ENCODE assay signal across 16 cellular contexts in genomic region chr2:100750143-100750542, GRCh38.
DNase-seq lines count a peak whose midpoint lies in the region; ATAC-seq and TF ChIP-seq lines count a peak whose summit lies in the region.
"Had no signal": no experiment of that assay in that cellular context is flagged by ENCODE, and none has a peak within 500 bp of the region (broad histone marks: within the 10 kb centered on the region; RNA-seq: fewer than 3 reads in every experiment).

No MANE protein-coding gene starts in this region.

- CTCF ChIA-PET in IMR-90 (lab: Yijun Ruan, JAX), result no interaction called here

- H3K27me3 ChIP-seq in heart left ventricle (no peaks in the 10 kb centered on the region), ACC112 (ENCODE audit: insufficient read depth, low read length) (no peaks in the 10 kb centered on the region), IMR-90 (ENCODE audit: control insufficient read depth, insufficient read depth, low read length) (no peaks in the 10 kb centered on the region), colonic mucosa (no peaks in the 10 kb centered on the region)
- H3K27me3 ChIP-seq: BLaER1 had no signal

- H3K18ac ChIP-seq in IMR-90 (ENCODE audit: low read depth, low read length), result no peak overlapping the region

- no peaks in the 10 kb centered on the region for H3K9me3 ChIP-seq in heart left ventricle
- H3K9me3 ChIP-seq in IMR-90 (ENCODE audit: control insufficient read depth, insufficient read depth, low read length), result no peaks in the 10 kb centered on the region
- no peaks in the 10 kb centered on the region for H3K9me3 ChIP-seq in colonic mucosa
- H3K9me3 ChIP-seq: BLaER1, Caco-2, HAP-1 had no signal

- dilution Hi-C loops in IMR-90 (cut with HindIII; ENCODE audit: low sequenced_read_pairs, unreplicated experiment), result no loop called here

- H2BK120ac ChIP-seq in IMR-90 (ENCODE audit: low read depth, low read length), result peak overlapping the region; percentile 80; the same call in 1 of the 2 replicates

- TF ChIP-seq RAD21 in IMR-90 (IDR thresholded peaks at IDR 0.05; ENCODE audit: low read length), result no peak

- no peak overlapping the region for H3K9ac ChIP-seq in IMR-90 (ENCODE audit: low read depth, low read length)
- H3K9ac ChIP-seq in colonic mucosa (ENCODE audit: low read depth in 2 of 2, low read length in 2 of 2), result no peak overlapping the region
- H3K9ac ChIP-seq: BLaER1 had no signal

- no peaks in the 10 kb centered on the region for H3K79me2 ChIP-seq in ACC112 (ENCODE audit: control insufficient read depth, insufficient read depth, low read length, unreplicated experiment)

- 0 out of 3 replicates have a peak overlapping the region, but pooled peaks have one; percentile 61 for H2BK15ac ChIP-seq in IMR-90 (ENCODE audit: low read depth, low read length)

- POLR2A ChIA-PET in IMR-90 (lab: Charles Lee; ENCODE audit: unreplicated experiment), result no interaction called here

- H3K9me1 ChIP-seq in IMR-90 (ENCODE audit: insufficient read depth, low read length), result peaks cover 31% of the 10 kb centered on the region

- H3K56ac ChIP-seq in IMR-90 (ENCODE audit: extremely low read depth, insufficient read depth, low read length), result no peak overlapping the region

- H3K4ac ChIP-seq in IMR-90 (ENCODE audit: low read depth, low read length), result no peak overlapping the region; the same call in 1 of the 2 replicates

- no peak overlapping the region for H2AK5ac ChIP-seq in IMR-90 (ENCODE audit: low read depth, low read length)

- H2AK9ac ChIP-seq in IMR-90 (replicated peaks; ENCODE audit: low read depth, low read length, poor library complexity), result no peak overlapping the region

- H4K20me1 ChIP-seq in IMR-90 (ENCODE audit: insufficient read depth, low read length), result no peaks in the 10 kb centered on the region
- H4K20me1 ChIP-seq: BLaER1 had no signal

- H3K4me3 ChIP-seq in heart left ventricle (no peak overlapping the region), ACC112 (ENCODE audit: low read depth, low read length) (no peak overlapping the region), IMR-90 (ENCODE audit: insufficient read depth, low read depth, low read length) (no peak overlapping the region), colonic mucosa (no peak overlapping the region)
- H3K4me3 ChIP-seq: BLaER1, HAP-1 had no signal

- H4K91ac ChIP-seq in IMR-90 (ENCODE audit: insufficient read depth, low read depth, low read length), result no peak overlapping the region

- 0 out of 4 replicates have a peak, but pooled peaks cover 0 to 4% of the 10 kb centered on the region in 2 experiments for H3K79me1 ChIP-seq in IMR-90 (ENCODE audit: low read depth in 1 of 2, low read length in 2 of 2)

- ATAC-seq in heart left ventricle (peak; percentile 36 to 58 (median 44)), left cardiac atrium (no peak), IMR-90 (ENCODE audit: low read depth) (no peak), HG03045 (IDR thresholded peaks at IDR 0.05; ENCODE audit: unreplicated experiment) (no peak)
- ATAC-seq: CD8-positive, alpha-beta T cell had no signal

- H3K4me1 ChIP-seq in heart left ventricle, result peaks cover 0 to 37% (median 11%) of the 10 kb centered on the region in 12 donors
- H3K4me1 ChIP-seq in ACC112 (ENCODE audit: control insufficient read depth, insufficient read depth, low read length, unreplicated experiment), result peaks cover 53% of the 10 kb centered on the region
- H3K4me1 ChIP-seq in IMR-90 (ENCODE audit: control insufficient read depth, insufficient read depth, low read length), result peaks cover 29% of the 10 kb centered on the region
- H3K4me1 ChIP-seq in colonic mucosa, result no peaks in the 10 kb centered on the region
- H3K4me1 ChIP-seq: Caco-2, HAP-1 had no signal

- no peak overlapping the region for H3K23ac ChIP-seq in IMR-90 (ENCODE audit: low read depth, low read length)

- in situ Hi-C loops in IMR-90 (cut with MboI; ENCODE audit: low sequenced_read_pairs), result no loop called here

- peak overlapping the region in 5 of 12 donors; percentile 17 to 59 (median 44) for H3K27ac ChIP-seq in heart left ventricle
- peak overlapping the region; percentile 2; the same call in 1 of the 2 replicates for H3K27ac ChIP-seq in ACC112 (ENCODE audit: low read depth, low read length)
- no peak overlapping the region for H3K27ac ChIP-seq in IMR-90 (ENCODE audit: insufficient read depth, low read length)
- H3K27ac ChIP-seq in colonic mucosa, result no peak overlapping the region
- H3K27ac ChIP-seq: BLaER1, C4-2B had no signal

- peak overlapping the region; percentile 37; the same call in 1 of the 2 replicates for H2BK20ac ChIP-seq in IMR-90 (ENCODE audit: low read depth, low read length)

- H3K14ac ChIP-seq in IMR-90 (replicated peaks; ENCODE audit: low read depth, low read length), result 0 out of 2 replicates have a peak overlapping the region, but pooled peaks have one; percentile 27

- TF ChIP-seq CTCF in heart left ventricle (IDR thresholded peaks at IDR 0.05), result no peak
- TF ChIP-seq CTCF in IMR-90 (conservative IDR thresholded peaks at IDR 0.05; ENCODE audit: low read depth, low read length), result no peak
- TF ChIP-seq CTCF in colonic mucosa (IDR thresholded peaks at IDR 0.05), result no peak

- no peak overlapping the region for H4K5ac ChIP-seq in IMR-90 (ENCODE audit: low read depth, low read length)

- H4K8ac ChIP-seq in IMR-90 (ENCODE audit: low read depth in 2 of 2, low read length in 2 of 2), result no peak overlapping the region

- 38 to 51% (median 47%) methylated on average over 2 of the region's 2 CpGs for WGBS in heart left ventricle, 4 donors
- WGBS in IMR-90 (ENCODE audit: extremely low coverage in 2 of 2, insufficient read length in 1 of 2), 2 experiments, result no CpG with 5 or more reads among the region's 2 CpGs

- no TSS peak for BruUV-seq in IMR-90 (replicated peaks; lab: Mats Ljungman, UMichigan)

- H2BK5ac ChIP-seq in IMR-90 (ENCODE audit: low read depth, low read length, poor library complexity, severe bottlenecking), result no peak overlapping the region

- H2AFZ ChIP-seq in ACC112 (ENCODE audit: low read length, unreplicated experiment), result no peak overlapping the region
- no peak overlapping the region for H2AFZ ChIP-seq in IMR-90 (replicated peaks; ENCODE audit: low read length, poor library complexity)

- H3K36me3 ChIP-seq in heart left ventricle (no peaks in the 10 kb centered on the region), ACC112 (ENCODE audit: insufficient read depth, low read length) (no peaks in the 10 kb centered on the region), IMR-90 (ENCODE audit: control insufficient read depth, insufficient read depth, low read length) (no peaks in the 10 kb centered on the region), colonic mucosa (no peaks in the 10 kb centered on the region)
- H3K36me3 ChIP-seq: BLaER1, HAP-1 had no signal

- intact Hi-C loops in heart left ventricle (cut with DNase I) (loop anchor here in 3 of 10 donors (2.0 to 10.0 kb wide), 4 partner anchors 65 to 145 kb away; no protein-coding TSS in a partner anchor), left cardiac atrium (cut with DNase I) (loop anchor here in 1 of 2 donors (2.0 kb wide), 1 partner anchor 71 kb away; the partner anchor contains the start of gene NPAS2), IMR-90 (cut with micrococcal nuclease) (no loop called here), colonic mucosa (cut with DNase I) (no loop called here)

- DNase-seq in heart left ventricle, result no peak
- DNase-seq in left cardiac atrium, result no peak
- DNase-seq in IMR-90, result no peak
- DNase-seq in colonic mucosa, result no peak
- DNase-seq: Caco-2; CD4-positive, CD25-positive, alpha-beta regulatory T cell; CD8-positive, alpha-beta T cell; DMS153; DND-41; GOT3; HFFc6 had no signal

- H3K4me2 ChIP-seq in IMR-90 (ENCODE audit: low read depth, low read length), result no peak overlapping the region
- H3K4me2 ChIP-seq: BLaER1 had no signal

- no peak for TF ChIP-seq POLR2A in heart left ventricle (IDR thresholded peaks at IDR 0.05)
- TF ChIP-seq POLR2A in IMR-90 (IDR thresholded peaks at IDR 0.05; ENCODE audit: low read depth, low read length), result no peak

TF ChIP-seq in IMR-90, 13 proteins besides CTCF, POLR2A, EP300 and RAD21:
- TF ChIP-seq BHLHE40 (IDR thresholded peaks at IDR 0.05; ENCODE audit: low read depth, low read length), result no peak
- TF ChIP-seq USF2 (IDR thresholded peaks at IDR 0.05; ENCODE audit: low read depth, low read length), result no peak

Comparison
In these comparisons a context has a peak if more than half of its experiments do, and no peak if none do; other contexts are left out.
1. ATAC-seq: peak in heart left ventricle (4 of 4); none in left cardiac atrium (0 of 2), IMR-90 (single experiment) and HG03045 (single experiment).